In the genomic region with DNA sequence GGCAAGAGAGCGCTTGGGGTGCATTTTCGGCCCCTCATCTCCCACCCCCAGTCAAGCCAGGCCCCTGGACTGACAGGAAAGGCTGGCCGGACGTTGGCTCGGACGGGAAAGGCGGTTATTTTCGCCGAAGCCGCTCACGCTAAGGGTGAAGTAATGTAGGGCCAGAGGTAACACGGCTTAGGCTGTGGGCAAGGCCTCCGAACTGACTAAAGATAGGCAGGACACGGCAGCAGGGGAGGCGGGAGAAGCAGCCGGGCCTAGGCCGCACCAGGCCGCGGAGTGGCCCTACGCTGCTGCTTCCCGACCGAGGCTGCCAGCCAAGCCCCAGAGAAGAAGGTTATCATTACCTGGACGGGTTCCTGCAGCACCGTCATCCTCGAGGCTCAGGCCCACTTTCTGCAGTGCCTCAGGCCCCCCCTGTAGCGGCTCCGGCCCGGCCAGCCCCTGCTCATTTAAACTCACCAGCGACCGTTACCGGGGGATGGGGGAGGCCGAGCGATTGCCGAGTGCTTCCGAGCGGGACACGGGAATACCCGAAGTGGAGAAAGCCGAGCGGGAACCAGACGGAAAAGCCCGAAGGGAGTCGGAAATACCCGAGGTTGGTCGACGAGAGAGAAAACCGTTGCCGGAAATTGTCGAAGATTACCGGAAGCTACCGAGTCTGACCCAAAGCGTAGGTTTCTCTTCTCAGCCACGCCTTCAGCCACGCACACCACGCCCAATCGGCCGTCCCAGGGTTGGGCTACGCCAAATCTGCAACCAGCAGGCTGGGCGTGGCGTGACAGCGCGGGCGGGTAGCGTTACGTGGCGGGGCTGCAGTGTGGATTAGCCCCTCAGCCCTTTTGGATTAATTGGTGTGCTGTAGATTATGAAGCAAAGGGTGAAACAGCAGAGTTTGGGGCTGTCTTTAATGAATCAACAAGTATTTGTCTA, we compare ENCODE assay signal across 8 cellular contexts. TPM values are rescaled to one million over a fixed set of nuclear protein-coding genes. Genes with fewer than 3 reads are reported as not detected.
DNase-seq lines count a peak whose midpoint lies in the region; TF ChIP-seq lines count a peak whose summit lies in the region.

A gene with protein sequence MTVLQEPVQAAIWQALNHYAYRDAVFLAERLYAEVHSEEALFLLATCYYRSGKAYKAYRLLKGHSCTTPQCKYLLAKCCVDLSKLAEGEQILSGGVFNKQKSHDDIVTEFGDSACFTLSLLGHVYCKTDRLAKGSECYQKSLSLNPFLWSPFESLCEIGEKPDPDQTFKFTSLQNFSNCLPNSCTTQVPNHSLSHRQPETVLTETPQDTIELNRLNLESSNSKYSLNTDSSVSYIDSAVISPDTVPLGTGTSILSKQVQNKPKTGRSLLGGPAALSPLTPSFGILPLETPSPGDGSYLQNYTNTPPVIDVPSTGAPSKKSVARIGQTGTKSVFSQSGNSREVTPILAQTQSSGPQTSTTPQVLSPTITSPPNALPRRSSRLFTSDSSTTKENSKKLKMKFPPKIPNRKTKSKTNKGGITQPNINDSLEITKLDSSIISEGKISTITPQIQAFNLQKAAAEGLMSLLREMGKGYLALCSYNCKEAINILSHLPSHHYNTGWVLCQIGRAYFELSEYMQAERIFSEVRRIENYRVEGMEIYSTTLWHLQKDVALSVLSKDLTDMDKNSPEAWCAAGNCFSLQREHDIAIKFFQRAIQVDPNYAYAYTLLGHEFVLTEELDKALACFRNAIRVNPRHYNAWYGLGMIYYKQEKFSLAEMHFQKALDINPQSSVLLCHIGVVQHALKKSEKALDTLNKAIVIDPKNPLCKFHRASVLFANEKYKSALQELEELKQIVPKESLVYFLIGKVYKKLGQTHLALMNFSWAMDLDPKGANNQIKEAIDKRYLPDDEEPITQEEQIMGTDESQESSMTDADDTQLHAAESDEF (minus strand): TSS at position 497 of the 933 bp plus-strand sequence. CDS start 123 bp downstream, at position 374.

- peaks cover 34% of the 10 kb centered on the region for H3K4me1 Mint-ChIP-seq in activated naive CD4-positive, alpha-beta T cell treated with anti-CD3 and anti-CD28 coated beads for 36 hours (ENCODE audit: low read depth)

- H3K27me3 Mint-ChIP-seq in activated naive CD4-positive, alpha-beta T cell treated with anti-CD3 and anti-CD28 coated beads for 36 hours (ENCODE audit: low read depth) = no peaks in the 10 kb centered on the region

- H3K36me3 ChIP-seq in neuron (ENCODE audit: insufficient read depth, low read length) (no peaks in the 10 kb centered on the region), subcutaneous abdominal adipose tissue (ENCODE audit: control insufficient read depth in 5 of 5, insufficient read depth in 5 of 5, low read length in 5 of 5) (no peaks in the 10 kb centered on the region)

- H3K27ac ChIP-seq in subcutaneous abdominal adipose tissue (ENCODE audit: low read depth, low read length) = peak within 1 kb of the TSS; percentile 99

- H3K4me1 ChIP-seq in neuron (ENCODE audit: insufficient read depth, low read length) = peaks cover 11% of the 10 kb centered on the region
- peaks cover 2 to 35% (median 30%) of the 10 kb centered on the region in 5 donors for H3K4me1 ChIP-seq in subcutaneous abdominal adipose tissue (ENCODE audit: control insufficient read depth in 5 of 5, insufficient read depth in 5 of 5, low read length in 5 of 5)

- CTCF ChIA-PET in activated naive CD4-positive, alpha-beta T cell treated with anti-CD3 and anti-CD28 coated beads for 36 hours (lab: Charles Lee) = interaction anchor here (1.1 to 1.3 kb wide), 2 partner anchors 12 to 15 kb away, joined by 3 read pairs; no protein-coding TSS in a partner anchor

- peak within 1 kb of the TSS; percentile 67 for H2AFZ ChIP-seq in neuron (ENCODE audit: low read depth, low read length)

- H3K27me3 ChIP-seq in neuron (ENCODE audit: insufficient read depth, low read length) (no peaks in the 10 kb centered on the region), subcutaneous abdominal adipose tissue (ENCODE audit: control insufficient read depth in 5 of 5, insufficient read depth in 4 of 5, low read length in 5 of 5) (no peaks in the 10 kb centered on the region)

- H3K4me3 ChIP-seq in HFF-Myc (replicated peaks; ENCODE audit: low read depth, low read length) (peak within 1 kb of the TSS; percentile 95), neuron (ENCODE audit: low read length) (peak within 1 kb of the TSS; percentile 67), subcutaneous abdominal adipose tissue (ENCODE audit: low read depth in 1 of 5, low read length in 5 of 5) (peak within 1 kb of the TSS; percentile 75 to 92 (median 83))

- no peak for TF ChIP-seq CTCF in HFF-Myc (IDR thresholded peaks at IDR 0.05; ENCODE audit: low read depth, low read length, missing control alignments)

- peak within 1 kb of the TSS; percentile 84 for H3K4me3 Mint-ChIP-seq in activated naive CD4-positive, alpha-beta T cell treated with anti-CD3 and anti-CD28 coated beads for 36 hours

- DNase-seq in GM03348 (ENCODE audit: low spot score) (peak; percentile 97), HFF-Myc (ENCODE audit: extremely low read depth, low read depth) (peak; percentile 94), NAMALWA (ENCODE audit: low spot score) (peak; percentile 100), SK-N-DZ (ENCODE audit: low spot score) (peak; percentile 99), foreskin melanocyte (peak; percentile 96)
- DNase-seq in activated naive CD4-positive, alpha-beta T cell treated with anti-CD3 and anti-CD28 coated beads for 36 hours = peak; percentile 100

- H3K9ac ChIP-seq in subcutaneous abdominal adipose tissue (ENCODE audit: low read length in 5 of 5) = peak within 1 kb of the TSS; percentile 79 to 100 (median 100)

- H3K9me3 Mint-ChIP-seq in activated naive CD4-positive, alpha-beta T cell treated with anti-CD3 and anti-CD28 coated beads for 36 hours = no peaks in the 10 kb centered on the region

- peak within 1 kb of the TSS; percentile 91 for H3K27ac Mint-ChIP-seq in activated naive CD4-positive, alpha-beta T cell treated with anti-CD3 and anti-CD28 coated beads for 36 hours

- intact Hi-C loops in activated naive CD4-positive, alpha-beta T cell treated with anti-CD3 and anti-CD28 coated beads for 36 hours (cut with micrococcal nuclease) = loop anchor here (1.0 to 10.0 kb wide), 4 partner anchors 15 to 264 kb away; partner anchors contain the start of gene GOSR2

- H3K36me3 Mint-ChIP-seq in activated naive CD4-positive, alpha-beta T cell treated with anti-CD3 and anti-CD28 coated beads for 36 hours (ENCODE audit: low read depth) = peaks cover 10% of the 10 kb centered on the region

- H3K9me3 ChIP-seq in neuron (ENCODE audit: low read length) (no peaks in the 10 kb centered on the region), subcutaneous abdominal adipose tissue (ENCODE audit: control insufficient read depth in 5 of 5, low read length in 5 of 5) (no peaks in the 10 kb centered on the region)

RNA-seq across cellular contexts. Expression of the gene that starts here (rescaled TPM):
- polyA plus RNA-seq in SK-N-DZ (2014; cell fraction: cytosol; rRNA removed) = 58.9 and 61.2 TPM in 2 replicates
- 71.2 and 102 TPM in 2 replicates for polyA plus RNA-seq in SK-N-DZ (2014; cell fraction: nucleus; rRNA removed)
- total RNA-seq in activated naive CD4-positive, alpha-beta T cell treated with anti-CD3 and anti-CD28 coated beads for 36 hours = 100 to 1,000 TPM; 105 to 117 TPM

Comparison
In these comparisons a context has a peak if more than half of its experiments do, and no peak if none do; other contexts are left out.
1. Peak in every context shown above with its lines: DNase-seq, H3K4me3 ChIP-seq and H3K27ac ChIP-seq.